In the genomic region with DNA sequence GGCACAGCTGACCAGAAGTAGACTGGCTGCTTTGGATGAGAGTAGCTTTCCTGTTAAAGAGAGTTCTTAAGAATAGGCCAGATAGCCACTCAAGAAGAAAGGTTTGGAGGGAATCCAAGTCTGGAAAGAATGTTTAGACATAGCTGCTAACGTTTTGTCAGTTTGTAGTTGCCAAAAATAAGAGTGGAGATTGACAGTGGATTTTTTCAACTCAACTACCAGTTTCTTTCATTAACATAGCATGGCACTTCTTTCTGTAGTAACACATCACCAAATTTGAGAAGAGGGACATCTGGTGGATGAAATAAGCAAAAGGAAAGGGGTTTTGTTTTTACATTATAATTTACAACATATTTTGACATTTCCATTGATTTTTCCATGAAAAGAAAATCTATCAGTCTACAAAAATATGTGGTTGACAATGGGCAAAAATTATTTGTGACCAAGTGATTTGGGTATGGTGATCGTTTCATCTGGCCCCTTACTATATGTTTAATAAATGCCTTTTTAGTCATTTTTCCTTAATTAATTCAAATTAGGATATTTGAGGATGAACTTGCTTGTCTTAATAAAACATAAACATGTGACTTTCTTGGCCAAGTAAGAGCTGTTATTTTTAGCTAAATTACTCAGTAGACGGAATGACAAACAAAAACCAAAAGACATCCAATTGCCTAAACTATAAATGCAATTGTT, we compare ENCODE assay signal across 9 cellular contexts.
DNase-seq lines count a peak whose midpoint lies in the region; ATAC-seq, FAIRE-seq and TF ChIP-seq lines count a peak whose summit lies in the region.
"Had no signal": no experiment of that assay in that cellular context is flagged by ENCODE, and none has a peak within 500 bp of the region (broad histone marks: within the 10 kb centered on the region; RNA-seq: fewer than 3 reads in every experiment).

No MANE protein-coding gene starts in this region.

- no peaks in the 10 kb centered on the region for H3K4me1 ChIP-seq in kidney (ENCODE audit: control insufficient read depth in 1 of 2, insufficient read depth in 1 of 2, low read depth in 1 of 2, low read length in 2 of 2)
- no peaks in the 10 kb centered on the region for H3K4me1 ChIP-seq in gastroesophageal sphincter
- H3K4me1 ChIP-seq: suprapubic skin had no signal

- FAIRE-seq in TTC549 (lab: Jason Lieb, UNC) (peak; percentile 74), kidney (lab: Jason Lieb, UNC) (peak; percentile 74)

- TF ChIP-seq POLR2A in gastroesophageal sphincter (IDR thresholded peaks at IDR 0.05) = no peak

- no peak overlapping the region for H3K27ac ChIP-seq in AG04450 (ENCODE audit: low read depth, low read length)
- no peak overlapping the region for H3K27ac ChIP-seq in kidney (ENCODE audit: low read depth in 2 of 2, low read length in 2 of 2)
- no peak overlapping the region for H3K27ac ChIP-seq in caudate nucleus (ENCODE audit: low read depth, low read length)
- H3K27ac ChIP-seq in gastroesophageal sphincter = no peak overlapping the region
- H3K27ac ChIP-seq: suprapubic skin had no signal

- no peaks in the 10 kb centered on the region for H3K27me3 Mint-ChIP-seq in activated T-cell treated with anti-CD3 and anti-CD28 coated beads, Interleukin-2, amount 50 U/mL, for 72 hours (ENCODE audit: low read depth)

- intact Hi-C loops in kidney (cut with DNase I) = no loop called here

- DNase-seq in AG04450 (ENCODE audit: low read depth, low spot score) = no peak
- peak; percentile 4 for DNase-seq in GM13977 (ENCODE audit: low spot score)
- DNase-seq in kidney = no peak
- no peak for DNase-seq in activated T-cell treated with anti-CD3 and anti-CD28 coated beads, Interleukin-2, amount 50 U/mL, for 72 hours
- DNase-seq in activated naive CD4-positive, alpha-beta T cell treated with Interleukin-2 at 50 U/mL for 16 hours = no peak
- DNase-seq in caudate nucleus (lab: John Stamatoyannopoulos, UW) = no peak

- no peaks in the 10 kb centered on the region for H3K9me3 Mint-ChIP-seq in activated T-cell treated with anti-CD3 and anti-CD28 coated beads, Interleukin-2, amount 50 U/mL, for 72 hours

- POLR2A ChIA-PET in AG04450 (lab: Yijun Ruan, JAX) = no interaction called here

- CTCF ChIA-PET in AG04450 (lab: Charles Lee) = interaction anchor here (1.2 to 2.2 kb wide), 2 partner anchors 116 to 118 kb away, joined by 3 to 7 read pairs; no protein-coding TSS in a partner anchor

- TF ChIP-seq EP300 in gastroesophageal sphincter (IDR thresholded peaks at IDR 0.05) = no peak

- H3K27ac Mint-ChIP-seq in activated T-cell treated with anti-CD3 and anti-CD28 coated beads, Interleukin-2, amount 50 U/mL, for 72 hours = no peak overlapping the region

- H3K4me3 ChIP-seq in AG04450 (ENCODE audit: low read depth, low read length) (no peak overlapping the region), kidney (ENCODE audit: low read length in 2 of 2) (no peak overlapping the region), gastroesophageal sphincter (no peak overlapping the region)
- H3K4me3 ChIP-seq: suprapubic skin had no signal

- no peak overlapping the region for H3K9ac ChIP-seq in kidney (ENCODE audit: low read length in 2 of 2)

- 36 to 42% methylated on average over 3 of the region's 3 CpGs for WGBS in gastroesophageal sphincter (ENCODE audit: low coverage in 1 of 2), 2 donors

- TF ChIP-seq CTCF in AG04450 (IDR thresholded peaks at IDR 0.05; ENCODE audit: low read depth, low read length) (peak; percentile 38), GM13977 (IDR thresholded peaks at IDR 0.05; ENCODE audit: extremely low read depth, insufficient read depth, missing control alignments) (peak; percentile 13), kidney (IDR thresholded peaks at IDR 0.05; ENCODE audit: borderline replicate concordance, extremely low read depth, insufficient read depth) (no peak), gastroesophageal sphincter (IDR thresholded peaks at IDR 0.05) (no peak)

- H3K9me3 ChIP-seq in AG04450 (ENCODE audit: control insufficient read depth, insufficient read depth, low read length) (no peaks in the 10 kb centered on the region), kidney (ENCODE audit: control insufficient read depth in 1 of 2, low read length in 2 of 2) (no peaks in the 10 kb centered on the region), gastroesophageal sphincter (no peaks in the 10 kb centered on the region)
- H3K9me3 ChIP-seq: suprapubic skin had no signal

- H3K4me3 Mint-ChIP-seq in activated T-cell treated with anti-CD3 and anti-CD28 coated beads, Interleukin-2, amount 50 U/mL, for 72 hours = no peak overlapping the region

- no peaks in the 10 kb centered on the region for H3K27me3 ChIP-seq in AG04450 (ENCODE audit: control insufficient read depth, insufficient read depth, low read length)
- no peaks in the 10 kb centered on the region for H3K27me3 ChIP-seq in gastroesophageal sphincter
- H3K27me3 ChIP-seq: suprapubic skin had no signal

- no peak for ATAC-seq in activated T-cell treated with anti-CD3 and anti-CD28 coated beads, Interleukin-2, amount 50 U/mL, for 72 hours (replicated peaks in 1 of 2)
- no peak for ATAC-seq in gastroesophageal sphincter

- H3K36me3 Mint-ChIP-seq in activated T-cell treated with anti-CD3 and anti-CD28 coated beads, Interleukin-2, amount 50 U/mL, for 72 hours (ENCODE audit: insufficient read depth in 2 of 2) = no peaks in the 10 kb centered on the region

- in situ Hi-C loops in GM13977 (cut with MboI; ENCODE audit: low pct_unique_long_range_greater_than_20kb, low sequenced_read_pairs, unreplicated experiment) = no loop called here

- H3K36me3 ChIP-seq in kidney (ENCODE audit: control insufficient read depth in 1 of 2, insufficient read depth in 2 of 2, low read length in 2 of 2) (no peaks in the 10 kb centered on the region), gastroesophageal sphincter (no peaks in the 10 kb centered on the region)
- H3K36me3 ChIP-seq: suprapubic skin had no signal

- no peaks in the 10 kb centered on the region for H3K4me1 Mint-ChIP-seq in activated T-cell treated with anti-CD3 and anti-CD28 coated beads, Interleukin-2, amount 50 U/mL, for 72 hours (ENCODE audit: low read depth)

Comparison
In these comparisons a context has a peak if more than half of its experiments do, and no peak if none do; other contexts are left out.
1. CTCF ChIP-seq: peak in AG04450 (single experiment) and GM13977 (single experiment); none in kidney (single experiment) and gastroesophageal sphincter (0 of 4).